19 cellular contexts compared by ENCODE assay signal in the genomic region with DNA sequence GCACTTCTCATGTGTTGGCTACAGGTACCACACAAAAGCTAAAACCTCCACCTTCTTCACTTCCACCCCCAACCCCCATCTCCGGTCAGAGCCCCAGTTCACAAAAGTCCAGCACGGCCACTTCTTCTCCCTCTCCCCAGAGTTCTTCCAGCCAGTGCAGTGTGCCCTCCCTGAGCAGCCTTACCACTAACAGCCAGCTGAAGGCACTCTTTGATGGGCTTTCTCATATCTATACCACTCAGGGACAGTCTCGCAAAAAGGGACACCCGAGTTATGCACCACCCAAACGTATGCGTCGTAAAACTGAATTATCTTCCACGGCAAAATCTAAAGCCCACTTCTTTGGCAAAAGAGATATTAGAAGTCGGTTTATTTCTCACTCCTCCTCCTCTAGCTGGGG.
DNase-seq lines count a peak whose midpoint lies in the region; ATAC-seq, FAIRE-seq and TF ChIP-seq lines count a peak whose summit lies in the region.
"Had no signal": no experiment of that assay in that cellular context is flagged by ENCODE, and none has a peak within 500 bp of the region (broad histone marks: within the 10 kb centered on the region; RNA-seq: fewer than 3 reads in every experiment).

No MANE protein-coding gene starts in this region.

- H3K36me3 Mint-ChIP-seq in central memory CD8-positive, alpha-beta T cell (ENCODE audit: insufficient read depth), result peaks cover 14% of the 10 kb centered on the region

- CTCF ChIA-PET in HepG2 (lab: Yijun Ruan, JAX; ENCODE audit: low intra/inter-chr PET ratio, low total read pairs) (no interaction called here), PC-3 (lab: Charles Lee) (no interaction called here), mammary epithelial cell (lab: Charles Lee; ENCODE audit: low non-redundant PET) (no interaction called here)

- no peaks in the 10 kb centered on the region for H3K9me3 Mint-ChIP-seq in central memory CD8-positive, alpha-beta T cell

- H3K27ac ChIP-seq in HepG2 (ENCODE audit: extremely low read length, insufficient read depth, low read length) (no peak overlapping the region), right lobe of liver (peak overlapping the region in 1 of 3 donors; percentile 32), PC-3 (ENCODE audit: low read length) (no peak overlapping the region), left lung (no peak overlapping the region), mammary epithelial cell (ENCODE audit: insufficient read depth, low read depth, low read length) (no peak overlapping the region)
- H3K27ac ChIP-seq: KMS-11, SK-N-MC had no signal

- H3K9me2 ChIP-seq in PC-3 (replicated peaks; ENCODE audit: low read length), result no peaks in the 10 kb centered on the region

- H3K27me3 Mint-ChIP-seq in central memory CD8-positive, alpha-beta T cell, result no peaks in the 10 kb centered on the region
- H3K27me3 Mint-ChIP-seq: B cell had no signal

- H4K20me1 ChIP-seq in HepG2 (ENCODE audit: insufficient read depth, low read length), result no peaks in the 10 kb centered on the region
- H4K20me1 ChIP-seq in PC-3 (ENCODE audit: low read length), result 0 out of 2 replicates have a peak, but pooled peaks cover 4% of the 10 kb centered on the region
- no peaks in the 10 kb centered on the region for H4K20me1 ChIP-seq in mammary epithelial cell (ENCODE audit: insufficient read depth, low read length)

- no peak for DNase-seq in HepG2 (ENCODE audit: low spot score)
- no peak for DNase-seq in right lobe of liver
- no peak for DNase-seq in PC-3
- DNase-seq in central memory CD8-positive, alpha-beta T cell (ENCODE audit: low spot score in 2 of 2), result no peak
- no peak for DNase-seq in left lung
- DNase-seq in mammary epithelial cell, result no peak
- no peak for DNase-seq in GM12891 (ENCODE audit: insufficient read length, low spot score)
- no peak for DNase-seq in NCI-H2227 treated with DMSO at 0.1 percent for 48 hours (lab: John Stamatoyannopoulos, UW)
- DNase-seq: 8988T, NCI-H1417 treated with DMSO at 0.1 percent for 48 hours, NCI-H2029, NCI-H446, NCI-H69, SHP77 had no signal

- BruUV-seq in HepG2 (replicated peaks; lab: Mats Ljungman, UMichigan), result TSS peak; percentile 38
- BruUV-seq in PC-3 (replicated peaks; lab: Mats Ljungman, UMichigan), result TSS peak; percentile 34
- no TSS peak for BruUV-seq in mammary epithelial cell (replicated peaks; lab: Mats Ljungman, UMichigan)

- H3K4me1 ChIP-seq in HepG2 (ENCODE audit: insufficient read depth, low read length) (peaks cover 17% of the 10 kb centered on the region), right lobe of liver (peaks cover 0 to 22% (median 4%) of the 10 kb centered on the region in 4 donors), PC-3 (ENCODE audit: insufficient read depth, low read length) (0 out of 2 replicates have a peak, but pooled peaks cover 4% of the 10 kb centered on the region), left lung (no peaks in the 10 kb centered on the region), mammary epithelial cell (ENCODE audit: insufficient read depth, low read length) (no peaks in the 10 kb centered on the region)
- H3K4me1 ChIP-seq: Caco-2 had no signal

- peaks cover 9% of the 10 kb centered on the region for H3F3A ChIP-seq in PC-3 (ENCODE audit: low read length, unreplicated experiment)

- no peak for TF ChIP-seq POLR2A in HepG2 (IDR thresholded peaks at IDR 0.05; ENCODE audit: insufficient read depth in 1 of 2, low read depth in 2 of 2, low read length in 2 of 2)
- TF ChIP-seq POLR2A in right lobe of liver (IDR thresholded peaks at IDR 0.05), result no peak
- no peak for TF ChIP-seq POLR2A in GM12891 (IDR thresholded peaks at IDR 0.05; ENCODE audit: low read depth, low read length)

- H3K4me2 ChIP-seq in HepG2 (ENCODE audit: low read depth, low read length), result no peak overlapping the region
- no peak overlapping the region for H3K4me2 ChIP-seq in PC-3 (ENCODE audit: low read length)
- H3K4me2 ChIP-seq in mammary epithelial cell (ENCODE audit: insufficient read depth, low read depth, low read length), result no peak overlapping the region
- H3K4me2 ChIP-seq: KMS-11 had no signal

- H3K36me3 ChIP-seq in HepG2 (replicated peaks in 1 of 2; ENCODE audit: control insufficient read depth in 1 of 2, insufficient read depth in 2 of 2, low read length in 2 of 2) (peaks cover 3 to 24% of the 10 kb centered on the region in 2 experiments; a peak in 4 of 5 replicates), right lobe of liver (no peaks in the 10 kb centered on the region), PC-3 (ENCODE audit: low read depth, low read length) (peaks cover 55% of the 10 kb centered on the region), left lung (peaks cover 0 to 17% of the 10 kb centered on the region in 2 donors), mammary epithelial cell (ENCODE audit: insufficient read depth, low read length) (no peaks in the 10 kb centered on the region)

- FAIRE-seq in HepG2 (lab: Jason Lieb, UNC), result no peak
- FAIRE-seq in GM12891 (lab: Jason Lieb, UNC), result no peak
- FAIRE-seq: G401.6 had no signal

- dilution Hi-C loops in mammary epithelial cell (cut with HindIII; ENCODE audit: low sequenced_read_pairs), result no loop called here

- WGBS in HepG2 (ENCODE audit: low lambda C conversion rate), result 98% methylated on average over 9 of the region's 9 CpGs
- 89% methylated on average over 9 of the region's 9 CpGs for WGBS in right lobe of liver (ENCODE audit: insufficient coverage, low coverage, low lambda C conversion rate, missing lambda C conversion rate)
- 98% methylated on average over 9 of the region's 9 CpGs for WGBS in mammary epithelial cell (ENCODE audit: low coverage, missing lambda C conversion rate)

- no peaks in the 10 kb centered on the region for H3K27me3 ChIP-seq in HepG2 (ENCODE audit: control insufficient read depth in 1 of 2, insufficient read depth in 2 of 2, low read length in 2 of 2)
- H3K27me3 ChIP-seq in right lobe of liver, result no peaks in the 10 kb centered on the region
- H3K27me3 ChIP-seq in PC-3 (ENCODE audit: low read length), result no peaks in the 10 kb centered on the region
- no peaks in the 10 kb centered on the region for H3K27me3 ChIP-seq in left lung
- no peaks in the 10 kb centered on the region for H3K27me3 ChIP-seq in mammary epithelial cell (ENCODE audit: insufficient read depth, low read length)

- intact Hi-C loops in HepG2 (cut with micrococcal nuclease; ENCODE audit: unreplicated experiment), result no loop called here
- intact Hi-C loops in right lobe of liver (cut with DNase I), result no loop called here
- intact Hi-C loops in PC-3 (cut with micrococcal nuclease), result no loop called here
- intact Hi-C loops in left lung (cut with DNase I), result no loop called here
- intact Hi-C loops in mammary epithelial cell (cut with micrococcal nuclease), result no loop called here

- H3K9me3 ChIP-seq in HepG2 (ENCODE audit: low read length) (no peaks in the 10 kb centered on the region), right lobe of liver (no peaks in the 10 kb centered on the region), PC-3 (ENCODE audit: low read length) (no peaks in the 10 kb centered on the region), left lung (no peaks in the 10 kb centered on the region), mammary epithelial cell (replicated peaks; ENCODE audit: insufficient read depth, low read length) (no peaks in the 10 kb centered on the region)
- H3K9me3 ChIP-seq: Caco-2 had no signal

- H2AFZ ChIP-seq in HepG2 (ENCODE audit: low read length), result no peak overlapping the region
- no peak overlapping the region for H2AFZ ChIP-seq in PC-3 (ENCODE audit: low read length)
- H2AFZ ChIP-seq in mammary epithelial cell (ENCODE audit: low read depth, low read length), result no peak overlapping the region

- peak overlapping the region; percentile 8 for H3K27ac Mint-ChIP-seq in central memory CD8-positive, alpha-beta T cell (ENCODE audit: low read depth)
- H3K27ac Mint-ChIP-seq: B cell had no signal

- no peak for TF ChIP-seq EP300 in HepG2 (IDR thresholded peaks at IDR 0.05; ENCODE audit: low read depth in 2 of 2, low read length in 2 of 2)
- no peak for TF ChIP-seq EP300 in HepG2 (CRISPR knock-in tag; IDR thresholded peaks at IDR 0.05; ENCODE audit: borderline replicate concordance)

- in situ Hi-C loops in HepG2 (cut with HindIII; ENCODE audit: extremely low pct_ligation_motif_present, low pct_unique_long_range_greater_than_20kb), result no loop called here
- in situ Hi-C loops in mammary epithelial cell (cut with MboI; ENCODE audit: low sequenced_read_pairs in 2 of 2), result no loop called here

- no peak overlapping the region for H3K4me3 ChIP-seq in HepG2 (replicated peaks in 1 of 3; ENCODE audit: insufficient read depth in 1 of 3, low read depth in 2 of 3, low read length in 3 of 3)
- H3K4me3 ChIP-seq in right lobe of liver, result no peak overlapping the region
- no peak overlapping the region for H3K4me3 ChIP-seq in PC-3 (ENCODE audit: low read length)
- no peak overlapping the region for H3K4me3 ChIP-seq in left lung
- no peak overlapping the region for H3K4me3 ChIP-seq in mammary epithelial cell (replicated peaks in 1 of 3; ENCODE audit: insufficient read depth in 1 of 3, low read depth in 2 of 3, low read length in 3 of 3)
- H3K4me3 ChIP-seq: SK-N-MC had no signal

- H3K4me3 Mint-ChIP-seq in central memory CD8-positive, alpha-beta T cell, result no peak overlapping the region

- H3K9ac ChIP-seq in HepG2 (ENCODE audit: insufficient read depth, low read depth, low read length) (no peak overlapping the region), PC-3 (ENCODE audit: low read length) (no peak overlapping the region), mammary epithelial cell (ENCODE audit: insufficient read depth, low read length) (no peak overlapping the region)
- H3K9ac ChIP-seq: KMS-11 had no signal

- TF ChIP-seq CTCF in HepG2 (CRISPR knock-in tag; IDR thresholded peaks at IDR 0.05) (no peak), right lobe of liver (IDR thresholded peaks at IDR 0.05) (no peak), PC-3 (conservative IDR thresholded peaks at IDR 0.05; ENCODE audit: low read depth, low read length) (no peak), left lung (IDR thresholded peaks at IDR 0.05) (no peak), mammary epithelial cell (conservative IDR thresholded peaks at IDR 0.05 in 1 of 2, IDR thresholded peaks at IDR 0.05 in 1 of 2; ENCODE audit: extremely low read depth in 1 of 2, insufficient read depth in 1 of 2, low read depth in 1 of 2, low read length in 2 of 2) (no peak)

- no peak for TF ChIP-seq RAD21 in HepG2 (CRISPR knock-in tag; IDR thresholded peaks at IDR 0.05)

- POLR2A ChIA-PET in HepG2 (lab: Yijun Ruan, JAX), result no interaction called here
- POLR2A ChIA-PET in PC-3 (lab: Charles Lee; ENCODE audit: unreplicated experiment), result no interaction called here

- ATAC-seq in HepG2 (no peak), right lobe of liver (no peak), PC-3 (no peak), left lung (no peak)
- ATAC-seq in central memory CD8-positive, alpha-beta T cell (replicated peaks; ENCODE audit: extremely low read depth, poor library complexity, severe bottlenecking), result no peak

- H3K4me1 Mint-ChIP-seq in central memory CD8-positive, alpha-beta T cell, result peaks cover 31% of the 10 kb centered on the region

- no peaks in the 10 kb centered on the region for H3K79me2 ChIP-seq in HepG2 (ENCODE audit: insufficient read depth, low read length)
- peaks cover 4% of the 10 kb centered on the region; the same call in 1 of the 2 replicates for H3K79me2 ChIP-seq in PC-3 (ENCODE audit: low read length)
- H3K79me2 ChIP-seq in mammary epithelial cell (ENCODE audit: insufficient read depth, low read length), result no peaks in the 10 kb centered on the region

TF ChIP-seq in HepG2, 621 proteins besides CTCF, POLR2A, EP300 and RAD21 (continues in another document):
- TF ChIP-seq NKX3-1 (CRISPR knock-in tag; IDR thresholded peaks at IDR 0.05), result no peak
